In genomic region chr6:29926795-29927427, GRCh38 we compare ENCODE assay signal across 8 cellular contexts. TPM values are rescaled to one million over a fixed set of nuclear protein-coding genes. Genes with fewer than 3 reads are reported as not detected.
DNase-seq lines count a peak whose midpoint lies in the region; ATAC-seq and TF ChIP-seq lines count a peak whose summit lies in the region.

No MANE protein-coding gene starts in this region.

- peak; percentile 61 for DNase-seq in SKM-1 (lab: John Stamatoyannopoulos, UW; ENCODE audit: unreplicated experiment)
- DNase-seq in heart left ventricle: peak; percentile 69 to 87 (median 76)
- DNase-seq in gastrocnemius medialis: peak in 1 of 2 donors; percentile 53
- no peak for DNase-seq in dedifferentiated amniotic fluid mesenchymal stem cell (ENCODE audit: extremely low spot score)

- peaks cover 44% of the 10 kb centered on the region for H3K4me1 Mint-ChIP-seq in activated naive CD8-positive, alpha-beta T cell (ENCODE audit: low read depth)

- peak overlapping the region; percentile 100 for H3K27ac Mint-ChIP-seq in activated naive CD8-positive, alpha-beta T cell

- ATAC-seq in HG03066 (IDR thresholded peaks at IDR 0.05; ENCODE audit: low read depth, unreplicated experiment) (peak; percentile 83), heart left ventricle (peak; percentile 69 to 92 (median 88)), gastrocnemius medialis (peak; percentile 73 to 79), GM21360 (IDR thresholded peaks at IDR 0.05; ENCODE audit: unreplicated experiment) (no peak)

- H3K27me3 Mint-ChIP-seq in activated naive CD8-positive, alpha-beta T cell: no peaks in the 10 kb centered on the region

- intact Hi-C loops in heart left ventricle (cut with DNase I) (loop anchor here in 8 of 10 donors (1.0 to 10.0 kb wide), 8 partner anchors 38 to 80 kb away; no protein-coding TSS in a partner anchor), gastrocnemius medialis (cut with DNase I; ENCODE audit: low total_unique reads) (no loop called here)

- 2 to 43% (median 6%) methylated on average over 13 to 54 of the region's 54 CpGs; no CpG with 5 or more reads in 1 of the 4 donors for WGBS in heart left ventricle, 4 donors

- H3K9me3 Mint-ChIP-seq in activated naive CD8-positive, alpha-beta T cell (ENCODE audit: low read depth): no peaks in the 10 kb centered on the region

- peaks cover 10% of the 10 kb centered on the region for H3K36me3 Mint-ChIP-seq in activated naive CD8-positive, alpha-beta T cell

- H3K27me3 ChIP-seq in heart left ventricle (no peaks in the 10 kb centered on the region), gastrocnemius medialis (peaks cover 0 to 4% (median 0%) of the 10 kb centered on the region in 3 donors)

- H3K36me3 ChIP-seq in heart left ventricle (peaks cover 0 to 3% (median 0%) of the 10 kb centered on the region in 9 donors), gastrocnemius medialis (no peaks in the 10 kb centered on the region)

- peak overlapping the region in 11 of 12 donors; percentile 67 to 96 (median 88) for H3K27ac ChIP-seq in heart left ventricle
- peak overlapping the region in 3 of 4 donors; percentile 69 to 88 (median 70) for H3K27ac ChIP-seq in gastrocnemius medialis

- TF ChIP-seq POLR2A in GM10847 (IDR thresholded peaks at IDR 0.05; ENCODE audit: extremely low read depth, insufficient read length) (peak; percentile 64), heart left ventricle (IDR thresholded peaks at IDR 0.05) (peak in 1 of 2 donors; percentile 30), gastrocnemius medialis (IDR thresholded peaks at IDR 0.05) (peak in 1 of 2 donors; percentile 24)

- peak overlapping the region; percentile 98 for H3K4me3 Mint-ChIP-seq in activated naive CD8-positive, alpha-beta T cell

- H3K4me1 ChIP-seq in heart left ventricle (peaks cover 0 to 15% (median 0%) of the 10 kb centered on the region in 12 donors), gastrocnemius medialis (no peaks in the 10 kb centered on the region)

- H3K4me3 ChIP-seq in heart left ventricle: peak overlapping the region in 11 of 12 donors; percentile 55 to 82 (median 65)
- peak overlapping the region in 3 of 4 donors; percentile 50 to 76 (median 57) for H3K4me3 ChIP-seq in gastrocnemius medialis

- TF ChIP-seq CTCF in heart left ventricle (IDR thresholded peaks at IDR 0.05) (no peak), gastrocnemius medialis (IDR thresholded peaks at IDR 0.05 in 4 of 5, conservative IDR thresholded peaks at IDR 0.05 in 1 of 5) (no peak)

- no peaks in the 10 kb centered on the region for H3K9me3 ChIP-seq in heart left ventricle
- no peaks in the 10 kb centered on the region for H3K9me3 ChIP-seq in gastrocnemius medialis

- in situ Hi-C loops in gastrocnemius medialis (cut with MboI; ENCODE audit: low sequenced_read_pairs in 4 of 4): no loop called here

RNA-seq across cellular contexts. Expression of gene HLA-A, which starts 15.4 kb away (rescaled TPM):
- total RNA-seq in heart left ventricle (1,000 to 10,000 TPM in 1 of 9 donors, 100 to 1,000 TPM in 8; 263 to 1,427 (median 361) TPM), gastrocnemius medialis (100 to 1,000 TPM; 149 to 161 (median 154) TPM)
- polyA plus RNA-seq in heart left ventricle: 1,000 to 10,000 TPM in 1 of 2 donors, 100 to 1,000 TPM in 1; 299 to 1,581 TPM
